In the genomic region with DNA sequence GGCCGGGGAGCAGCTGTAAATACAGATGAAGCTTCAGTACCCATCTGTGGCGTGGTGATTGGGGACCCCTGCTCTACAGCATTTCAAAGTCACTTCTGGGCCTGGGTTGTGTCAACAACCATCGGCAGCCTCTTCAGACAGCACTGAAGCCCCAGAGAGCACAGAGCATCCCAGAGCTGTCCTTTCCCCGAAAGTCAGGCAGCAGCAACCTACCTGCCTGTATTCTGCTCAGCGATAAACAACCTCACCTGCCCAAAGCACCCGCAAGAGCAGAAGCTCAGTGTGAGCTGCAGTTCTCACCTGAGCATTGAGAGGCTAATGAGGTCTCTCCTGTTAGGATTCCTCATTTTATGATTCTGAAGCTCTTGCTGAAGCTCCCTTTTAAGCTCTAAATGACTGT, we compare ENCODE assay signal across 28 cellular contexts. TPM values are rescaled to one million over a fixed set of nuclear protein-coding genes. Genes with fewer than 3 reads are reported as not detected.
DNase-seq lines count a peak whose midpoint lies in the region; ATAC-seq lines count a peak whose summit lies in the region.
"Had no signal": no experiment of that assay in that cellular context is flagged by ENCODE, and none has a peak within 500 bp of the region (broad histone marks: within the 10 kb centered on the region; RNA-seq: fewer than 3 reads in every experiment).

No MANE protein-coding gene starts in this region.

- no peaks in the 10 kb centered on the region for H3K9me3 Mint-ChIP-seq in T-helper 1 cell treated with Interleukin-12 subunit alpha and Interleukin-12 subunit beta and Interleukin-4 antibody, amounts not matched to agents 30 μg/mL and 1 μg/mL, for 36 hours
- H3K9me3 Mint-ChIP-seq in activated naive CD4-positive, alpha-beta T cell treated with anti-CD3 and anti-CD28 coated beads, Interleukin-2, amount 50 U/mL, for 24 hours: no peaks in the 10 kb centered on the region
- no peaks in the 10 kb centered on the region for H3K9me3 Mint-ChIP-seq in activated naive CD8-positive, alpha-beta T cell treated with anti-CD3 and anti-CD28 coated beads, Interleukin-2, amount 50 U/mL, for 24 hours
- H3K9me3 Mint-ChIP-seq: immature natural killer cell; stimulated activated memory B cell treated with anti-CD40 and anti-IgM and Interleukin-4, amounts not matched to agents 10 μg/mL and 1 μg/mL and 100 μg/mL, for 72 hours had no signal

- no peak overlapping the region for H3K4me2 ChIP-seq in Karpas-422 (ENCODE audit: low read depth, low read length, poor library complexity, severe bottlenecking)
- H3K4me2 ChIP-seq: hepatocyte, PC-9 had no signal

- H3K27ac Mint-ChIP-seq in T-helper 1 cell treated with Interleukin-12 subunit alpha and Interleukin-12 subunit beta and Interleukin-4 antibody, amounts not matched to agents 30 μg/mL and 1 μg/mL, for 36 hours: peak overlapping the region; percentile 56
- H3K27ac Mint-ChIP-seq in activated naive CD4-positive, alpha-beta T cell treated with anti-CD3 and anti-CD28 coated beads, Interleukin-2, amount 50 U/mL, for 24 hours: peak overlapping the region; percentile 96
- H3K27ac Mint-ChIP-seq in activated naive CD8-positive, alpha-beta T cell treated with anti-CD3 and anti-CD28 coated beads, Interleukin-2, amount 50 U/mL, for 24 hours: peak overlapping the region; percentile 84
- H3K27ac Mint-ChIP-seq: stimulated activated memory B cell treated with anti-CD40 and anti-IgM and Interleukin-4, amounts not matched to agents 10 μg/mL and 1 μg/mL and 100 μg/mL, for 72 hours had no signal

- H4K20me1 ChIP-seq in Karpas-422 (ENCODE audit: insufficient read depth, low read depth, low read length): no peaks in the 10 kb centered on the region

- peak overlapping the region; percentile 15 for H3K27ac ChIP-seq in thymus (ENCODE audit: low read depth)
- no peak overlapping the region for H3K27ac ChIP-seq in Karpas-422 (ENCODE audit: low read length)
- H3K27ac ChIP-seq: 22Rv1, C4-2B, hepatocyte, neutrophil, PC-9, right lobe of liver, testis had no signal

- H3K4me1 ChIP-seq in thymus (ENCODE audit: control insufficient read depth, insufficient read depth, low read length) (no peaks in the 10 kb centered on the region), Karpas-422 (ENCODE audit: low read length) (peaks cover 8% of the 10 kb centered on the region)
- H3K4me1 ChIP-seq: right lobe of liver, testis had no signal

- H3K79me2 ChIP-seq in Karpas-422 (ENCODE audit: low read length): no peaks in the 10 kb centered on the region
- H3K79me2 ChIP-seq: hepatocyte had no signal

- 92% methylated on average over 6 of the region's 6 CpGs for WGBS in thymus

- no peak overlapping the region for H3K9ac ChIP-seq in Karpas-422 (ENCODE audit: low read length)

- no peak for ATAC-seq in activated naive CD8-positive, alpha-beta T cell treated with anti-CD3 and anti-CD28 coated beads, Interleukin-2, amount 50 U/mL, for 24 hours
- ATAC-seq: left lobe of liver; right lobe of liver; stimulated activated memory B cell treated with anti-CD40 and anti-IgM and Interleukin-4, amounts not matched to agents 10 μg/mL and 1 μg/mL and 100 μg/mL, for 72 hours had no signal

- no peak overlapping the region for H3K4me3 ChIP-seq in thymus (ENCODE audit: low read length)
- no peak overlapping the region for H3K4me3 ChIP-seq in Karpas-422 (ENCODE audit: low read length)
- H3K4me3 ChIP-seq: hepatocyte, PC-9, right lobe of liver, testis had no signal

- no peaks in the 10 kb centered on the region for H3K27me3 Mint-ChIP-seq in T-helper 1 cell treated with Interleukin-12 subunit alpha and Interleukin-12 subunit beta and Interleukin-4 antibody, amounts not matched to agents 30 μg/mL and 1 μg/mL, for 36 hours (ENCODE audit: low read depth)
- no peaks in the 10 kb centered on the region for H3K27me3 Mint-ChIP-seq in activated naive CD4-positive, alpha-beta T cell treated with anti-CD3 and anti-CD28 coated beads, Interleukin-2, amount 50 U/mL, for 24 hours
- no peaks in the 10 kb centered on the region for H3K27me3 Mint-ChIP-seq in activated naive CD8-positive, alpha-beta T cell treated with anti-CD3 and anti-CD28 coated beads, Interleukin-2, amount 50 U/mL, for 24 hours

- H3K27me3 ChIP-seq in thymus (ENCODE audit: control insufficient read depth, insufficient read depth) (no peaks in the 10 kb centered on the region), Karpas-422 (ENCODE audit: low read length) (no peaks in the 10 kb centered on the region)
- H3K27me3 ChIP-seq: hepatocyte, neutrophil, right lobe of liver, testis had no signal

- no peak for DNase-seq in T-helper 1 cell
- DNase-seq in activated naive CD4-positive, alpha-beta T cell treated with anti-CD3 and anti-CD28 coated beads, Interleukin-2, amount 50 U/mL, for 16 hours: no peak
- no peak for DNase-seq in activated naive CD8-positive, alpha-beta T cell treated with anti-CD3 and anti-CD28 coated beads, Interleukin-2, amount 50 U/mL, for 24 hours
- DNase-seq in SW 1271 (lab: John Stamatoyannopoulos, UW): no peak
- DNase-seq in Karpas-422: no peak
- DNase-seq: activated gamma-delta T cell; aorta; cortex of kidney; immature natural killer cell; mesenchymal stem cell; NCI-H1092; NCI-H1930; NCI-H524 treated with DMSO at 0.1 percent for 48 hours; PC-9; right lobe of liver; Right ventricle myocardium superior; stimulated activated CD4-positive, alpha-beta T cell treated with anti-CD3 and anti-CD28 coated beads, Interleukin-12 subunit alpha, Interleukin-12 subunit beta, amount 100 ng/mL, for 4 hours; stimulated activated CD4-positive, alpha-beta T cell treated with anti-CD3 and anti-CD28 coated beads, Interleukin-4, amount 100 ng/mL, for 4 hours; testis had no signal

- no peak overlapping the region for H3K4me3 Mint-ChIP-seq in T-helper 1 cell treated with Interleukin-12 subunit alpha and Interleukin-12 subunit beta and Interleukin-4 antibody, amounts not matched to agents 30 μg/mL and 1 μg/mL, for 36 hours
- H3K4me3 Mint-ChIP-seq in activated naive CD4-positive, alpha-beta T cell treated with anti-CD3 and anti-CD28 coated beads, Interleukin-2, amount 50 U/mL, for 24 hours: peak overlapping the region; percentile 74
- no peak overlapping the region for H3K4me3 Mint-ChIP-seq in activated naive CD8-positive, alpha-beta T cell treated with anti-CD3 and anti-CD28 coated beads, Interleukin-2, amount 50 U/mL, for 24 hours
- H3K4me3 Mint-ChIP-seq: immature natural killer cell; stimulated activated memory B cell treated with anti-CD40 and anti-IgM and Interleukin-4, amounts not matched to agents 10 μg/mL and 1 μg/mL and 100 μg/mL, for 72 hours had no signal

- no peaks in the 10 kb centered on the region for H3K9me3 ChIP-seq in thymus (ENCODE audit: control insufficient read depth)
- no peaks in the 10 kb centered on the region for H3K9me3 ChIP-seq in Karpas-422 (ENCODE audit: low read length)
- H3K9me3 ChIP-seq: neutrophil, right lobe of liver, testis had no signal

- peaks cover 37% of the 10 kb centered on the region for H3K36me3 Mint-ChIP-seq in T-helper 1 cell treated with Interleukin-12 subunit alpha and Interleukin-12 subunit beta and Interleukin-4 antibody, amounts not matched to agents 30 μg/mL and 1 μg/mL, for 36 hours (ENCODE audit: low read depth)
- peaks cover 11% of the 10 kb centered on the region for H3K36me3 Mint-ChIP-seq in activated naive CD4-positive, alpha-beta T cell treated with anti-CD3 and anti-CD28 coated beads, Interleukin-2, amount 50 U/mL, for 24 hours
- peaks cover 14% of the 10 kb centered on the region for H3K36me3 Mint-ChIP-seq in activated naive CD8-positive, alpha-beta T cell treated with anti-CD3 and anti-CD28 coated beads, Interleukin-2, amount 50 U/mL, for 24 hours (ENCODE audit: low read depth)
- H3K36me3 Mint-ChIP-seq: immature natural killer cell; stimulated activated memory B cell treated with anti-CD40 and anti-IgM and Interleukin-4, amounts not matched to agents 10 μg/mL and 1 μg/mL and 100 μg/mL, for 72 hours had no signal

- H3K4me1 Mint-ChIP-seq in T-helper 1 cell treated with Interleukin-12 subunit alpha and Interleukin-12 subunit beta and Interleukin-4 antibody, amounts not matched to agents 30 μg/mL and 1 μg/mL, for 36 hours (ENCODE audit: low read depth): peaks cover 84% of the 10 kb centered on the region
- H3K4me1 Mint-ChIP-seq in activated naive CD4-positive, alpha-beta T cell treated with anti-CD3 and anti-CD28 coated beads, Interleukin-2, amount 50 U/mL, for 24 hours: peaks cover 94% of the 10 kb centered on the region
- peaks cover 90% of the 10 kb centered on the region for H3K4me1 Mint-ChIP-seq in activated naive CD8-positive, alpha-beta T cell treated with anti-CD3 and anti-CD28 coated beads, Interleukin-2, amount 50 U/mL, for 24 hours

- no peaks in the 10 kb centered on the region for H3K36me3 ChIP-seq in thymus (ENCODE audit: control insufficient read depth, insufficient read depth)
- H3K36me3 ChIP-seq in Karpas-422 (ENCODE audit: insufficient read depth, low read length): no peaks in the 10 kb centered on the region
- H3K36me3 ChIP-seq: neutrophil, right lobe of liver had no signal

- H2AFZ ChIP-seq in Karpas-422 (ENCODE audit: low read length): no peak overlapping the region
- H2AFZ ChIP-seq: hepatocyte, PC-9 had no signal

- H3K9me2 ChIP-seq in Karpas-422 (replicated peaks; ENCODE audit: insufficient read depth, low read length): no peaks in the 10 kb centered on the region

RNA-seq across cellular contexts. Expression of gene TRABD2A, which starts 19.3 kb away (rescaled TPM):
- 13.8 TPM for polyA plus RNA-seq in thymus
- total RNA-seq in Karpas-422 (2014; rRNA removed; shearing (Covaris generic); ENCODE audit: low replicate concordance): 0.04 and 2.4 TPM in 2 replicates

RNA-seq across cellular contexts. Expression of gene TMSB10, which starts 43.9 kb away (rescaled TPM):
- polyA plus RNA-seq in thymus: 5,628 TPM
- 1,287 and 3,084 TPM in 2 replicates for total RNA-seq in Karpas-422 (2014; rRNA removed; shearing (Covaris generic); ENCODE audit: low replicate concordance)
